Comparison of ENCODE assay signal across 9 cellular contexts in genomic region chr17:46943511-46944393, GRCh38. TPM values are rescaled to one million over a fixed set of nuclear protein-coding genes. Genes with fewer than 3 reads are reported as not detected.
DNase-seq lines count a peak whose midpoint lies in the region; ATAC-seq and TF ChIP-seq lines count a peak whose summit lies in the region.
"Had no signal": no experiment of that assay in that cellular context is flagged by ENCODE, and none has a peak within 500 bp of the region (broad histone marks: within the 10 kb centered on the region; RNA-seq: fewer than 3 reads in every experiment).

No MANE protein-coding gene starts in this region.

- no peak for TF ChIP-seq POLR2A in esophagus muscularis mucosa (IDR thresholded peaks at IDR 0.05; ENCODE audit: low read depth)

- peak; percentile 4 for ATAC-seq in esophagus mucosa

- H3K4ac ChIP-seq in trophoblast cell (ENCODE audit: low read depth, low read length), result peak overlapping the region; percentile 72

- peak overlapping the region; percentile 87 for H2BK12ac ChIP-seq in trophoblast cell (ENCODE audit: low read length)

- H3K4me1 ChIP-seq in trophoblast cell (ENCODE audit: control insufficient read depth in 1 of 2, insufficient read depth in 2 of 2, low read length in 2 of 2) (peaks cover 37 to 38% of the 10 kb centered on the region in 2 experiments), esophagus muscularis mucosa (peaks cover 19 to 34% (median 23%) of the 10 kb centered on the region in 4 donors)

- H3K9me3 ChIP-seq in trophoblast cell (ENCODE audit: insufficient read depth, low read depth, low read length), result no peaks in the 10 kb centered on the region
- no peaks in the 10 kb centered on the region for H3K9me3 ChIP-seq in esophagus muscularis mucosa

- H3K27ac ChIP-seq in trophoblast cell (ENCODE audit: low read depth, low read length) (peak overlapping the region; percentile 68), RWPE1 (no peak overlapping the region), esophagus muscularis mucosa (replicated peaks in 1 of 4) (no peak overlapping the region)

- H2AK5ac ChIP-seq in trophoblast cell (ENCODE audit: low read length), result peak overlapping the region; percentile 1

- peak overlapping the region; percentile 4 for H3K18ac ChIP-seq in trophoblast cell (ENCODE audit: low read length)

- H3K4me2 ChIP-seq in trophoblast cell (ENCODE audit: low read length), result peak overlapping the region; percentile 0

- in situ Hi-C loops in G401 (cut with HindIII; ENCODE audit: low sequenced_read_pairs), result no loop called here
- in situ Hi-C loops in GM13976 (cut with MboI; ENCODE audit: low sequenced_read_pairs, unreplicated experiment), result no loop called here

- WGBS in trophoblast cell (ENCODE audit: extremely low coverage, insufficient coverage, insufficient read length), result no CpG with 5 or more reads among the region's 21 CpGs
- 9% methylated on average over 17 of the region's 21 CpGs for WGBS in esophagus muscularis mucosa

- peak overlapping the region; percentile 45 for H4K12ac ChIP-seq in trophoblast cell (ENCODE audit: low read depth, low read length)

- POLR2A ChIA-PET in RWPE1 (lab: Yijun Ruan, JAX; ENCODE audit: low non-redundant PET), result no interaction called here

- H2BK5ac ChIP-seq in trophoblast cell (ENCODE audit: low read depth, low read length, poor library complexity), result peak overlapping the region; percentile 17

- no peak for TF ChIP-seq CTCF in RWPE1 (conservative IDR thresholded peaks at IDR 0.05; ENCODE audit: low read depth)
- no peak for TF ChIP-seq CTCF in GM13976 (IDR thresholded peaks at IDR 0.05; ENCODE audit: borderline replicate concordance, control extremely low read depth, extremely low read depth, insufficient read depth, missing control alignments)
- TF ChIP-seq CTCF in esophagus muscularis mucosa (IDR thresholded peaks at IDR 0.05), result no peak

- H3K9ac ChIP-seq in trophoblast cell (ENCODE audit: low read length), result no peak overlapping the region

- CTCF ChIA-PET in RWPE1 (lab: Yijun Ruan, JAX), result interaction anchor here (1.6 kb wide), 1 partner anchor 61 kb away, joined by 8 read pairs; no protein-coding TSS in a partner anchor

- H3K36me3 ChIP-seq in trophoblast cell (ENCODE audit: control insufficient read depth in 1 of 2, insufficient read depth in 2 of 2, low read length in 2 of 2) (peaks cover 17 to 27% of the 10 kb centered on the region in 2 experiments), esophagus muscularis mucosa (peaks cover 15 to 36% (median 29%) of the 10 kb centered on the region in 4 donors)

- H3K23ac ChIP-seq in trophoblast cell (ENCODE audit: low read length), result no peak overlapping the region

- peak overlapping the region; percentile 54 for H4K91ac ChIP-seq in trophoblast cell (ENCODE audit: low read depth, low read length)

- H3K79me2 ChIP-seq in trophoblast cell (ENCODE audit: control insufficient read depth, insufficient read depth, low read length, poor library complexity), result peaks cover 2% of the 10 kb centered on the region

- peak overlapping the region; percentile 18 for H4K8ac ChIP-seq in trophoblast cell (ENCODE audit: low read depth, low read length)

- intact Hi-C loops in esophagus muscularis mucosa (cut with DNase I), result loop anchor here (5.0 kb wide), 1 partner anchor 54 kb away; no protein-coding TSS in a partner anchor

- H2AFZ ChIP-seq in trophoblast cell (ENCODE audit: insufficient read depth, low read length, poor library complexity), result no peak overlapping the region

- H3K27me3 ChIP-seq in trophoblast cell (ENCODE audit: insufficient read depth, low read length) (no peaks in the 10 kb centered on the region), esophagus muscularis mucosa (no peaks in the 10 kb centered on the region)

- TF ChIP-seq EP300 in esophagus muscularis mucosa (IDR thresholded peaks at IDR 0.05), result no peak

- H2BK120ac ChIP-seq in trophoblast cell (ENCODE audit: insufficient read depth, low read length, poor library complexity), result peak overlapping the region; percentile 57

- peaks cover 31% of the 10 kb centered on the region for H3K79me1 ChIP-seq in trophoblast cell (ENCODE audit: low read length)

- H3K4me3 ChIP-seq in trophoblast cell (ENCODE audit: low read depth, low read length), result no peak overlapping the region
- no peak overlapping the region for H3K4me3 ChIP-seq in esophagus muscularis mucosa

- DNase-seq in G401 (ENCODE audit: low spot score) (peak; percentile 64), NCI-H69 (lab: John Stamatoyannopoulos, UW) (peak; percentile 46), trophoblast cell (peak; percentile 72), RWPE1 (ENCODE audit: low spot score) (no peak), GM13976 (ENCODE audit: low spot score) (no peak), DMS79 treated with DMSO at 0.1 percent for 48 hours (lab: John Stamatoyannopoulos, UW) (no peak), esophagus muscularis mucosa (ENCODE audit: extremely low spot score) (no peak)

- peak overlapping the region; percentile 25 for H3K14ac ChIP-seq in trophoblast cell (ENCODE audit: low read length)

RNA-seq across cellular contexts. Expression of gene GOSR2, which starts 20.8 kb away (rescaled TPM):
- total RNA-seq in G401 (2014; rRNA removed; shearing (Covaris generic)), result 30.6 and 41.7 TPM in 2 replicates
- 21.4 TPM for total RNA-seq in esophagus mucosa
- polyA plus RNA-seq in trophoblast cell (2013), result 54.2 and 56.7 TPM in 2 replicates
- 10 to 100 TPM; 37.7 to 44.9 (median 43.8) TPM for total RNA-seq in esophagus muscularis mucosa

RNA-seq across cellular contexts. Expression of gene RPRML, which starts 35.3 kb away (rescaled TPM):
- total RNA-seq in G401 (2014; rRNA removed; shearing (Covaris generic)), result 2.4 and 3.9 TPM in 2 replicates
- not detected for total RNA-seq in esophagus mucosa
- polyA plus RNA-seq in trophoblast cell (2013), result 0.65 and 0.78 TPM in 2 replicates
- total RNA-seq in esophagus muscularis mucosa, result under 1 TPM in 2 of 4 donors, not detected in 2; 0.26 to 0.50 TPM
- total RNA-seq: activated CD8-positive, alpha-beta memory T cell treated with anti-CD3 and anti-CD28 coated beads for 36 hours had no signal

Comparison
In these comparisons a context has a peak if more than half of its experiments do, and no peak if none do; other contexts are left out.
1. DNase-seq: peak in G401 (single experiment), NCI-H69 (single experiment) and trophoblast cell (2 of 2); none in RWPE1 (single experiment), GM13976 (single experiment), DMS79 treated with DMSO at 0.1 percent for 48 hours (single experiment) and esophagus muscularis mucosa (single experiment).